ENCODE assay signal across 22 cellular contexts in the genomic region with DNA sequence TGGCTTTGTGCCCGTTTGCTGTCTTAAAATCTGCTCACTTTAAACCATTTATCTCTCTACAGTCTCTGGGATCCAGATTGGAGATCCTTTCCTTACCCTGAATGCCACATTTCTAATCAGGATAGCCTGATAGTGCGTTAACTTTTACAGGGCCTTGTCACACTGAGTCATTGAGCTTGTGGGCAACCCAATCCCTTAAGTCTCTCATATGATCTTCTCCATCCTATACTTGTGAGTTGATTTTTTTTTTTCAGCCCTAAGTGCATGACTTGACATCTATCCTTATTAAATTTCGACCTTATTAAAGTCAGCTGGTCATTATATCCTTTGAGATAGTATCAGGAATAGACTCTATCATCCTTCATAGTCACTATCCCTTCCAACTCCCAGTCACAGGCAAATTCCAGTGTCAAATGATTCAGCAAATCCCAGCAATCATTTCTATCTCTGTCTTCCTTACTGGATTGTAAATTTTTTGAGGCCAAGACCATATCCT. TPM values are rescaled to one million over a fixed set of nuclear protein-coding genes. Genes with fewer than 3 reads are reported as not detected.
DNase-seq lines count a peak whose midpoint lies in the region; ATAC-seq, FAIRE-seq and TF ChIP-seq lines count a peak whose summit lies in the region.
"Had no signal": no experiment of that assay in that cellular context is flagged by ENCODE, and none has a peak within 500 bp of the region (broad histone marks: within the 10 kb centered on the region; RNA-seq: fewer than 3 reads in every experiment).

No MANE protein-coding gene starts in this region.

- no peak overlapping the region for H2BK15ac ChIP-seq in mesenchymal stem cell (ENCODE audit: low read depth, poor library complexity, severe bottlenecking)

- TF ChIP-seq POLR2A in H54 (IDR thresholded peaks at IDR 0.05; ENCODE audit: low read depth, low read length): no peak

- H3K4me3 Mint-ChIP-seq in activated T-cell treated with anti-CD3 and anti-CD28 coated beads, Interleukin-2, amount 50 U/mL, for 72 hours: no peak overlapping the region
- H3K4me3 Mint-ChIP-seq: activated CD8-positive, alpha-beta T cell treated with anti-CD3 and anti-CD28 coated beads for 36 hours; activated naive CD8-positive, alpha-beta T cell treated with anti-CD3 and anti-CD28 coated beads for 36 hours; CD4-positive, CD25-positive, alpha-beta regulatory T cell; dendritic cell treated with granulocyte-macrophage colony-stimulating factor and Interleukin-4, amounts not matched to agents 40 ng/mL and 50 ng/mL, for 4 days; neural crest cell had no signal

- H3K9me2 ChIP-seq in SK-N-SH: no peaks in the 10 kb centered on the region

- no peak overlapping the region; the same call in 1 of the 2 replicates for H3K4me2 ChIP-seq in SK-N-SH
- H3K4me2 ChIP-seq in mesenchymal stem cell (ENCODE audit: low read length, poor library complexity, severe bottlenecking): no peak overlapping the region

- H3K27me3 ChIP-seq in SK-N-SH (ENCODE audit: insufficient read depth): no peaks in the 10 kb centered on the region
- no peaks in the 10 kb centered on the region for H3K27me3 ChIP-seq in mesenchymal stem cell (ENCODE audit: control insufficient read depth in 1 of 2, insufficient read depth in 1 of 2, low read length in 2 of 2)

- no peak overlapping the region for H2AFZ ChIP-seq in SK-N-SH (ENCODE audit: low read depth)
- no peak overlapping the region for H2AFZ ChIP-seq in mesenchymal stem cell (ENCODE audit: low read depth, low read length)

- H3K79me2 ChIP-seq in SK-N-SH (ENCODE audit: insufficient read depth): peaks cover 98% of the 10 kb centered on the region

- peak; percentile 60 for FAIRE-seq in H54 (lab: Jason Lieb, UNC)

- H3K9me3 Mint-ChIP-seq in activated T-cell treated with anti-CD3 and anti-CD28 coated beads, Interleukin-2, amount 50 U/mL, for 72 hours: no peaks in the 10 kb centered on the region
- H3K9me3 Mint-ChIP-seq: activated CD8-positive, alpha-beta T cell treated with anti-CD3 and anti-CD28 coated beads for 36 hours; activated naive CD8-positive, alpha-beta T cell treated with anti-CD3 and anti-CD28 coated beads for 36 hours; dendritic cell treated with granulocyte-macrophage colony-stimulating factor and Interleukin-4, amounts not matched to agents 40 ng/mL and 50 ng/mL, for 4 days; neural crest cell had no signal

- H3K4ac ChIP-seq in mesenchymal stem cell (ENCODE audit: low read depth in 1 of 2, low read length in 2 of 2): no peak overlapping the region

- H3K9me3 ChIP-seq in SK-N-SH (no peaks in the 10 kb centered on the region), mesenchymal stem cell (ENCODE audit: control insufficient read depth, low read length) (no peaks in the 10 kb centered on the region)

- H3K4me3 ChIP-seq in SK-N-SH (ENCODE audit: low read depth in 2 of 2, low read length in 1 of 2) (no peak overlapping the region), mesenchymal stem cell (ENCODE audit: insufficient read depth in 1 of 2, low read depth in 1 of 2, low read length in 2 of 2) (no peak overlapping the region)

- H3K36me3 Mint-ChIP-seq in activated T-cell treated with anti-CD3 and anti-CD28 coated beads, Interleukin-2, amount 50 U/mL, for 72 hours (ENCODE audit: insufficient read depth in 2 of 2): no peaks in the 10 kb centered on the region
- H3K36me3 Mint-ChIP-seq: activated naive CD8-positive, alpha-beta T cell treated with anti-CD3 and anti-CD28 coated beads for 36 hours; CD4-positive, CD25-positive, alpha-beta regulatory T cell had no signal

- peak; percentile 72 to 98 for TF ChIP-seq EP300 in SK-N-SH (IDR thresholded peaks at IDR 0.05; ENCODE audit: borderline replicate concordance in 1 of 2, low read depth in 1 of 2, low read length in 1 of 2)

- no peak for TF ChIP-seq CTCF in SK-N-SH (IDR thresholded peaks at IDR 0.05)

- ATAC-seq in GM18511 (IDR thresholded peaks at IDR 0.05; ENCODE audit: unreplicated experiment): no peak
- no peak for ATAC-seq in activated T-cell treated with anti-CD3 and anti-CD28 coated beads, Interleukin-2, amount 50 U/mL, for 72 hours (replicated peaks in 1 of 2)
- ATAC-seq: activated CD8-positive, alpha-beta T cell treated with anti-CD3 and anti-CD28 coated beads for 36 hours; stimulated activated naive CD8-positive, alpha-beta T cell treated with anti-CD3 and anti-CD28 coated beads, Interleukin-15, Interleukin-2, amounts not matched to agents 100 U/mL and 50 U/mL, for 24 hours had no signal

- H3K36me3 ChIP-seq in SK-N-SH (replicated peaks in 1 of 2; ENCODE audit: control insufficient read depth in 1 of 2, insufficient read depth in 2 of 2, low read length in 1 of 2) (peaks cover 0 to 5% of the 10 kb centered on the region in 2 experiments), mesenchymal stem cell (ENCODE audit: control insufficient read depth in 1 of 2, insufficient read depth in 2 of 2, low read depth in 1 of 2, low read length in 2 of 2) (no peaks in the 10 kb centered on the region)

- 15% methylated on average over 3 of the region's 3 CpGs for WGBS in SK-N-SH (ENCODE audit: low lambda C conversion rate)
- 85% methylated on average over 3 of the region's 3 CpGs for WGBS in mesenchymal stem cell

- H4K91ac ChIP-seq in mesenchymal stem cell (ENCODE audit: low read length): no peak overlapping the region

- H4K8ac ChIP-seq in mesenchymal stem cell (ENCODE audit: low read length): no peak overlapping the region

- peak overlapping the region; percentile 11; the same call in 1 of the 2 replicates for H3K9ac ChIP-seq in SK-N-SH
- H3K9ac ChIP-seq in mesenchymal stem cell (ENCODE audit: low read length): peak overlapping the region; percentile 30

- TF ChIP-seq RAD21 in SK-N-SH (IDR thresholded peaks at IDR 0.05; ENCODE audit: low read length): no peak

- H2BK5ac ChIP-seq in mesenchymal stem cell (ENCODE audit: low read depth, low read length, poor library complexity, severe bottlenecking): no peak overlapping the region

- H3K4me1 ChIP-seq in SK-N-SH (ENCODE audit: control insufficient read depth in 1 of 2, insufficient read depth in 2 of 2, low read depth in 1 of 2, low read length in 1 of 2): peaks cover 26 to 44% of the 10 kb centered on the region in 2 experiments
- peaks cover 22% of the 10 kb centered on the region for H3K4me1 ChIP-seq in mesenchymal stem cell (ENCODE audit: control insufficient read depth, insufficient read depth, low read depth, low read length)

- POLR2A ChIA-PET in SK-N-SH (lab: Yijun Ruan, JAX): no interaction called here

- peaks cover 49% of the 10 kb centered on the region for H4K20me1 ChIP-seq in SK-N-SH (ENCODE audit: insufficient read depth)

- CTCF ChIA-PET in SK-N-SH (lab: Yijun Ruan, JAX): interaction anchor here (1.2 to 1.4 kb wide), 3 partner anchors 21 to 157 kb away, joined by 3 to 6 read pairs (median 4); no protein-coding TSS in a partner anchor

- no peak overlapping the region for H3K27ac Mint-ChIP-seq in activated T-cell treated with anti-CD3 and anti-CD28 coated beads, Interleukin-2, amount 50 U/mL, for 72 hours
- H3K27ac Mint-ChIP-seq: activated CD8-positive, alpha-beta T cell treated with anti-CD3 and anti-CD28 coated beads for 36 hours; activated naive CD8-positive, alpha-beta T cell treated with anti-CD3 and anti-CD28 coated beads for 36 hours; CD4-positive, CD25-positive, alpha-beta regulatory T cell; dendritic cell treated with granulocyte-macrophage colony-stimulating factor and Interleukin-4, amounts not matched to agents 40 ng/mL and 50 ng/mL, for 4 days had no signal

- H3K4me1 Mint-ChIP-seq in activated T-cell treated with anti-CD3 and anti-CD28 coated beads, Interleukin-2, amount 50 U/mL, for 72 hours (ENCODE audit: low read depth): no peaks in the 10 kb centered on the region
- H3K4me1 Mint-ChIP-seq: activated naive CD8-positive, alpha-beta T cell treated with anti-CD3 and anti-CD28 coated beads for 36 hours; CD4-positive, CD25-positive, alpha-beta regulatory T cell had no signal

- no peak overlapping the region for H2BK120ac ChIP-seq in mesenchymal stem cell (ENCODE audit: low read depth, low read length)

- peak overlapping the region; percentile 62 for H2AK5ac ChIP-seq in mesenchymal stem cell (ENCODE audit: low read length, severe bottlenecking)

- no peak overlapping the region for H3K18ac ChIP-seq in mesenchymal stem cell (ENCODE audit: low read depth in 1 of 2, low read length in 2 of 2)

- peaks cover 17% of the 10 kb centered on the region for H3K79me1 ChIP-seq in mesenchymal stem cell (replicated peaks; ENCODE audit: low read length, poor library complexity, severe bottlenecking)

- no peak overlapping the region for H3K23ac ChIP-seq in mesenchymal stem cell (ENCODE audit: low read length in 2 of 2)

- no peak overlapping the region for H2BK12ac ChIP-seq in mesenchymal stem cell (ENCODE audit: low read length in 2 of 2)

- H3K14ac ChIP-seq in mesenchymal stem cell (ENCODE audit: low read length in 2 of 2): no peak overlapping the region

- DNase-seq in A172 (ENCODE audit: low spot score) (peak; percentile 88), H54 (ENCODE audit: insufficient read length, low spot score) (no peak), SK-N-SH (no peak), mesenchymal stem cell (peak; percentile 62), AG08396 (ENCODE audit: low spot score) (no peak), NCI-H1436 treated with DMSO at 0.1 percent for 48 hours (lab: John Stamatoyannopoulos, UW) (no peak)
- DNase-seq in activated T-cell treated with anti-CD3 and anti-CD28 coated beads, Interleukin-2, amount 50 U/mL, for 72 hours: no peak
- DNase-seq: activated CD8-positive, alpha-beta T cell treated with anti-CD3 and anti-CD28 coated beads for 36 hours; activated naive CD8-positive, alpha-beta T cell treated with anti-CD3 and anti-CD28 coated beads for 36 hours; activated T-cell treated with anti-CD3 and anti-CD28 coated beads, Interleukin-2, amount 50 U/mL, for 48 hours; CD4-positive, CD25-positive, alpha-beta regulatory T cell; islet precursor cell; KG1; NCI-H1417; NK-92 treated with Interleukin-12 subunit alpha and Interleukin-12 subunit beta, amount 100 ng/mL, for 24 hours; retina; stimulated activated naive CD8-positive, alpha-beta T cell treated with anti-CD3 and anti-CD28 coated beads, Interleukin-15, Interleukin-2, amounts not matched to agents 100 U/mL and 50 U/mL, for 24 hours had no signal

- H3K27ac ChIP-seq in SK-N-SH (ENCODE audit: low read depth in 2 of 2, low read length in 1 of 2): peak overlapping the region; percentile 81 to 93
- H3K27ac ChIP-seq in mesenchymal stem cell (ENCODE audit: low read length, poor library complexity, severe bottlenecking): no peak overlapping the region
- H3K27ac ChIP-seq: RWPE1, VCaP had no signal

- peaks cover 26% of the 10 kb centered on the region for H3K27me3 Mint-ChIP-seq in activated T-cell treated with anti-CD3 and anti-CD28 coated beads, Interleukin-2, amount 50 U/mL, for 72 hours (ENCODE audit: low read depth)

- H3F3A ChIP-seq in SK-N-SH (replicated peaks; ENCODE audit: insufficient read depth): peaks cover 17% of the 10 kb centered on the region

RNA-seq across cellular contexts. Expression of gene TEAD1, which starts 57.7 kb away (rescaled TPM):
- total RNA-seq in A172 (2014; rRNA removed; shearing (Covaris generic)): 69.5 and 92.5 TPM in 2 replicates
- 31.2 and 37.8 TPM in 2 replicates for polyA plus RNA-seq in SK-N-SH (2012; rRNA removed)
- 31.8 and 33.9 TPM in 2 replicates for polyA plus RNA-seq in SK-N-SH (2012; cell fraction: cytosol; rRNA removed)
- polyA plus RNA-seq in SK-N-SH (2012; cell fraction: nucleus; rRNA removed): 48.4 and 89.7 TPM in 2 replicates
- 60.7 TPM for polyA plus RNA-seq in mesenchymal stem cell (2013, experiment 1 of 2)
- 58.9 TPM for polyA plus RNA-seq in mesenchymal stem cell (2013, experiment 2 of 2)
- under 1 TPM; 0.31 to 0.35 TPM for total RNA-seq in activated T-cell treated with anti-CD3 and anti-CD28 coated beads, Interleukin-2, amount 50 U/mL, for 72 hours
- polyA plus RNA-seq: CD4-positive, CD25-positive, alpha-beta regulatory T cell had no signal

Comparison
In these comparisons a context has a peak if more than half of its experiments do, and no peak if none do; other contexts are left out.
1. DNase-seq: peak in A172 (single experiment) and mesenchymal stem cell (single experiment); none in H54 (single experiment), SK-N-SH (single experiment), AG08396 (single experiment), activated T-cell treated with anti-CD3 and anti-CD28 coated beads, Interleukin-2, amount 50 U/mL, for 72 hours (0 of 2) and NCI-H1436 treated with DMSO at 0.1 percent for 48 hours (single experiment).
2. RNA of gene TEAD1, which starts 57.7 kb away (total RNA-seq): 69.5 to 92.5 TPM in A172; 0.31 to 0.35 TPM in activated T-cell treated with anti-CD3 and anti-CD28 coated beads, Interleukin-2, amount 50 U/mL, for 72 hours; every median in the first group is over 10 times any median in the second.